17 cellular contexts compared by ENCODE assay signal in the genomic region with DNA sequence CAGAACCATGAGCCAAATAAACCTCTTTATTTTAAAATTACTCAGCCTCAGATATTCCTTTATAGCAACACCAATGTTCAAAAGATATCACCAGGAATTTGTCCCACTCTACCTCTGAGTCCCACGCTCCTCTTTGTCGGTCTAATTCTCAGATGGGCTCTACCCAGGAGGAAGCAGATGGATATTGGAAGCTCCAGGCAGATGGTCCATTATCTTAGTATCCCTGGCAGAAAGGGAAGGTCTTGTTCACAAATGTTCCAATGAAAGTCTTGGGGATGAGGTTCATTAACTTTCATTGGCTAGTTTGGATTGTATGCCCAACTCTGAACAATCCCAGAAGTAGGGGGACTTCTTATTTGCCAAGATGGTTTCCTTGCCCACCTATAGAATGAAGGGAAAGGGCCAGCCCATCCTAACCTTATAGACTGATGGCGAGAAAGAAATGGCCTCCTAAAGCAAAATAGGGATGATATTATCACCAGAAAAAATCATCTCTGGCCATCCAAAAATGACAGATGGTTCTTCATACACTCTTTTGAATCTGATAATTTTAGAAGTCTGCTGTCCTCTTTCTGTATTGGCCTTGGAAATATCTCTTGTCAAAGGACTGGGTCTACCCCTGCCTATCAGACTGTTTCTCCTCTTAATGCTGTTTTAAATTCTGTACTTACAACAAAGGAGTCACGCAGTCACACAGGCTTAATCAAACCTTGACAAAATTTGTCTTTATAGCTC.
"Had no signal": no experiment of that assay in that cellular context is flagged by ENCODE, and none has a peak within 500 bp of the region (broad histone marks: within the 10 kb centered on the region; RNA-seq: fewer than 3 reads in every experiment).

No MANE protein-coding gene starts in this region.

- ATAC-seq: foreskin keratinocyte; gastroesophageal sphincter; heart right ventricle; left cardiac atrium; left lung; left ventricle myocardium superior; lower lobe of right lung; mucosa of descending colon; naive thymus-derived CD8-positive, alpha-beta T cell had no signal

- H3K4me3 Mint-ChIP-seq: mesothelial cell of epicardium; naive B cell; naive thymus-derived CD8-positive, alpha-beta T cell had no signal

- H3K27ac Mint-ChIP-seq: mesothelial cell of epicardium, naive B cell had no signal

- H3K4me1 Mint-ChIP-seq: mesothelial cell of epicardium; naive B cell; naive thymus-derived CD8-positive, alpha-beta T cell had no signal

- DNase-seq: dermis blood vessel endothelial cell; effector CD4-positive, alpha-beta T cell; effector memory CD4-positive, alpha-beta T cell; foreskin keratinocyte; head of caudate nucleus; heart right ventricle; hippocampal formation; left cardiac atrium; left lung; left ventricle myocardium superior; lower lobe of right lung; mesenchymal stem cell; mucosa of descending colon; naive B cell; naive thymus-derived CD8-positive, alpha-beta T cell had no signal
